ENCODE assay signal across 38 cellular contexts in the genomic region with DNA sequence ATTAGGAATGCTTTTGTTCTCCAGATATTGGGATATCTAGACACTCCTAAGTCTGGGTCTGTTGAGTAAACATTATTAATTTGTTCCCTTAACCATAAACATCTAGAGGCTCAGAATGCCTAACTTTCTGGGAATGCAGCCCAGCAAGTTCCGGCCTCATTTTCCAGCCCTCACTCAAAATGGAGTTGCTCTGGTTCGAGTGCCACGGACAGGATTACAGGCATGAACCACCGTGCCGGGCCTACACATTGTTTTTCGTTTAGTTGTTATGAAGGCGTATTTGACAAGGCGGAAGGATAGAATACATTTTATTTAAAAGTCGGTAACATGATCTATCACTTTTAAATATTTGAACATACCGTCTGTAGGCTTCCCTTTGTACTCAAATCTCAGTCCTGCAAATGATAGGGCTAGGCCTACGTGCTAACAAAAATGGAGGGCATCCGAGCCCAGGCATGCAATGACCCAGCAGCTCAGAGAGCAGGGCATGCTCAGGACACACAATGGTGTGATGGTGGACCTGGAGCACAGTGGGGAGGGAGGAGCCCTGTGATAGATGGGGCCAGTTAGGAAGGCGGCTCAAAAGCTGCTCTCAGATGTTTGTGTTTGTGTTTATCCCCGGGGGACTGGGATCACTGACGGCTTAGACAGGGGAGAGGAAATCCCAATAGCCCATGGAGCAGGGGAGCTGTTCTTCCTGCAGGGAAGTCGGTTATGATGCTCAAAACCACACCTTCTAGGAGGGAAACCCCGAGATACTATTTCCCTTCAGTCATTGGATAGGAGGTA. TPM values are rescaled to one million over a fixed set of nuclear protein-coding genes. Genes with fewer than 3 reads are reported as not detected.
"Had no signal": no experiment of that assay in that cellular context is flagged by ENCODE, and none has a peak within 500 bp of the region (broad histone marks: within the 10 kb centered on the region; RNA-seq: fewer than 3 reads in every experiment).

No MANE protein-coding gene starts in this region.

- H3K27me3 Mint-ChIP-seq: activated CD4-positive, alpha-beta memory T cell treated with anti-CD3 and anti-CD28 coated beads for 36 hours; activated CD4-positive, alpha-beta T cell treated with anti-CD3 and anti-CD28 coated beads, Interleukin-2, amount 10 ng/mL, durations not matched to agents 24 days and 14 days; activated naive CD4-positive, alpha-beta T cell treated with anti-CD3 and anti-CD28 coated beads, Interleukin-2, amount 10 ng/mL, durations not matched to agents 7 days and 5 days; progenitor cell of endocrine pancreas; stimulated activated naive CD8-positive, alpha-beta T cell treated with anti-CD3 and anti-CD28 coated beads, Interleukin-15, Interleukin-2, amounts not matched to agents 100 ng/mL and 50 ng/mL, for 24 hours; type B pancreatic cell had no signal

- H3K4me3 ChIP-seq: esophagus squamous epithelium, heart right ventricle, left lung, lower lobe of right lung, mucosa of descending colon, sigmoid colon, thoracic aorta, uterus had no signal

- H3K27me3 ChIP-seq: esophagus squamous epithelium, heart right ventricle, left lung, neutrophil, sigmoid colon, uterus had no signal

- H3K27ac Mint-ChIP-seq: activated CD4-positive, alpha-beta memory T cell treated with anti-CD3 and anti-CD28 coated beads for 36 hours; activated CD4-positive, alpha-beta T cell treated with anti-CD3 and anti-CD28 coated beads, Interleukin-2, amount 10 ng/mL, durations not matched to agents 24 days and 14 days; activated naive CD4-positive, alpha-beta T cell treated with anti-CD3 and anti-CD28 coated beads, Interleukin-2, amount 10 ng/mL, durations not matched to agents 7 days and 5 days; activated naive CD8-positive, alpha-beta T cell treated with anti-CD3 and anti-CD28 coated beads, Interleukin-2, amount 50 U/mL, for 24 hours; activated T-helper 1 cell treated with anti-CD3 and anti-CD28 coated beads, Interleukin-12 subunit alpha, Interleukin-12 subunit beta, Interleukin-2, Interleukin-4 antibody, amounts not matched to agents 30 ng/mL and 10 ng/mL and 1 ng/mL, durations not matched to agents 14 hours and 24 hours and 36 hours; nephron; progenitor cell of endocrine pancreas; stimulated activated effector memory CD8-positive, alpha-beta T cell treated with anti-CD3 and anti-CD28 coated beads, Interleukin-12 subunit alpha, Interleukin-12 subunit beta, amount 100 ng/mL, for 72 hours; stimulated activated naive CD8-positive, alpha-beta T cell treated with anti-CD3 and anti-CD28 coated beads, Interleukin-15, Interleukin-2, amounts not matched to agents 100 ng/mL and 50 ng/mL, for 24 hours; type B pancreatic cell had no signal

- ATAC-seq: activated CD4-positive, CD25-positive, alpha-beta regulatory T cell treated with anti-CD3 and anti-CD28 coated beads, Interleukin-2, amount 50 U/mL, for 24 hours; activated naive CD8-positive, alpha-beta T cell treated with anti-CD3 and anti-CD28 coated beads, Interleukin-2, amount 50 U/mL, for 24 hours; heart right ventricle; left lung; lower lobe of right lung; mucosa of descending colon; stimulated activated effector memory CD8-positive, alpha-beta T cell treated with anti-CD3 and anti-CD28 coated beads, Interleukin-12 subunit alpha, Interleukin-12 subunit beta, amount 100 ng/mL, for 72 hours had no signal

- H3K36me3 Mint-ChIP-seq: activated CD4-positive, alpha-beta memory T cell treated with anti-CD3 and anti-CD28 coated beads for 36 hours; activated naive CD4-positive, alpha-beta T cell treated with anti-CD3 and anti-CD28 coated beads, Interleukin-2, amount 10 ng/mL, durations not matched to agents 7 days and 5 days; stimulated activated effector memory CD8-positive, alpha-beta T cell treated with anti-CD3 and anti-CD28 coated beads, Interleukin-12 subunit alpha, Interleukin-12 subunit beta, amount 100 ng/mL, for 72 hours; type B pancreatic cell had no signal

- H3K9me3 Mint-ChIP-seq: activated CD4-positive, alpha-beta memory T cell treated with anti-CD3 and anti-CD28 coated beads for 36 hours; activated CD4-positive, alpha-beta T cell treated with anti-CD3 and anti-CD28 coated beads, Interleukin-2, amount 10 ng/mL, durations not matched to agents 24 days and 14 days; activated naive CD4-positive, alpha-beta T cell treated with anti-CD3 and anti-CD28 coated beads, Interleukin-2, amount 10 ng/mL, durations not matched to agents 7 days and 5 days; activated naive CD8-positive, alpha-beta T cell treated with anti-CD3 and anti-CD28 coated beads, Interleukin-2, amount 50 U/mL, for 24 hours; activated T-helper 1 cell treated with anti-CD3 and anti-CD28 coated beads, Interleukin-12 subunit alpha, Interleukin-12 subunit beta, Interleukin-2, Interleukin-4 antibody, amounts not matched to agents 30 ng/mL and 10 ng/mL and 1 ng/mL, durations not matched to agents 14 hours and 24 hours and 36 hours; nephron; stimulated activated effector memory CD8-positive, alpha-beta T cell treated with anti-CD3 and anti-CD28 coated beads, Interleukin-12 subunit alpha, Interleukin-12 subunit beta, amount 100 ng/mL, for 72 hours; stimulated activated naive CD8-positive, alpha-beta T cell treated with anti-CD3 and anti-CD28 coated beads, Interleukin-15, Interleukin-2, amounts not matched to agents 100 ng/mL and 50 ng/mL, for 24 hours; type B pancreatic cell had no signal

- H3K36me3 ChIP-seq: esophagus squamous epithelium, heart right ventricle, left lung, lower lobe of right lung, neutrophil, sigmoid colon, thoracic aorta, uterus had no signal

- H3K27ac ChIP-seq: epithelial cell of prostate, esophagus squamous epithelium, heart right ventricle, left lung, lower lobe of right lung, neutrophil, sigmoid colon, thoracic aorta, uterus, VCaP had no signal

- H3K4me1 Mint-ChIP-seq: activated naive CD4-positive, alpha-beta T cell treated with anti-CD3 and anti-CD28 coated beads, Interleukin-2, amount 10 ng/mL, durations not matched to agents 7 days and 5 days had no signal

- H3K4me1 ChIP-seq: lower lobe of right lung, sigmoid colon, uterus had no signal

- H3K4me3 Mint-ChIP-seq: activated CD4-positive, alpha-beta memory T cell treated with anti-CD3 and anti-CD28 coated beads for 36 hours; activated CD4-positive, alpha-beta T cell treated with anti-CD3 and anti-CD28 coated beads, Interleukin-2, amount 10 ng/mL, durations not matched to agents 24 days and 14 days; activated naive CD4-positive, alpha-beta T cell treated with anti-CD3 and anti-CD28 coated beads, Interleukin-2, amount 10 ng/mL, durations not matched to agents 7 days and 5 days; activated naive CD8-positive, alpha-beta T cell treated with anti-CD3 and anti-CD28 coated beads, Interleukin-2, amount 50 U/mL, for 24 hours; activated T-helper 1 cell treated with anti-CD3 and anti-CD28 coated beads, Interleukin-12 subunit alpha, Interleukin-12 subunit beta, Interleukin-2, Interleukin-4 antibody, amounts not matched to agents 30 ng/mL and 10 ng/mL and 1 ng/mL, durations not matched to agents 14 hours and 24 hours and 36 hours; nephron; stimulated activated effector memory CD8-positive, alpha-beta T cell treated with anti-CD3 and anti-CD28 coated beads, Interleukin-12 subunit alpha, Interleukin-12 subunit beta, amount 100 ng/mL, for 72 hours; stimulated activated naive CD8-positive, alpha-beta T cell treated with anti-CD3 and anti-CD28 coated beads, Interleukin-15, Interleukin-2, amounts not matched to agents 100 ng/mL and 50 ng/mL, for 24 hours; type B pancreatic cell had no signal

- DNase-seq: activated CD4-positive, alpha-beta memory T cell treated with anti-CD3 and anti-CD28 coated beads for 36 hours; activated CD4-positive, alpha-beta T cell treated with anti-CD3 and anti-CD28 coated beads, Interleukin-2, amount 10 ng/mL, durations not matched to agents 24 days and 14 days; activated CD8-positive, alpha-beta memory T cell treated with anti-CD3 and anti-CD28 coated beads, Interleukin-2, amount 50 U/mL, for 4 hours; activated effector memory CD4-positive, alpha-beta T cell treated with anti-CD3 and anti-CD28 coated beads, Interleukin-2, amount 50 U/mL, for 16 hours; activated naive CD4-positive, alpha-beta T cell treated with anti-CD3 and anti-CD28 coated beads, Interleukin-2, amount 10 ng/mL, durations not matched to agents 7 days and 5 days; activated naive CD8-positive, alpha-beta T cell treated with anti-CD3 and anti-CD28 coated beads, Interleukin-2, amount 50 U/mL, for 24 hours; activated T-cell treated with anti-CD3 and anti-CD28 coated beads, Interleukin-2, amount 50 U/mL, for 1 hour; amygdala; caudate nucleus; esophagus squamous epithelium; foreskin melanocyte; heart right ventricle; kidney glomerular epithelial cell; left lung; lower lobe of right lung; mesendoderm; mucosa of descending colon; sigmoid colon; small intestine; stimulated activated CD4-positive, alpha-beta T cell treated with anti-CD3 and anti-CD28 coated beads, Interleukin-4, amount 100 ng/mL, for 24 hours; uterus had no signal

RNA-seq across cellular contexts. Expression of a gene that starts 2.9 kb away (rescaled TPM):
- total RNA-seq: activated CD4-positive, alpha-beta memory T cell treated with anti-CD3 and anti-CD28 coated beads for 36 hours; activated CD4-positive, alpha-beta T cell treated with anti-CD3 and anti-CD28 coated beads, Interleukin-2, amount 10 ng/mL, durations not matched to agents 24 days and 14 days; activated CD8-positive, alpha-beta memory T cell treated with anti-CD3 and anti-CD28 coated beads for 36 hours; activated T-helper 1 cell treated with anti-CD3 and anti-CD28 coated beads, Interleukin-12 subunit alpha, Interleukin-12 subunit beta, Interleukin-2, Interleukin-4 antibody, amounts not matched to agents 30 ng/mL and 10 ng/mL and 1 ng/mL, durations not matched to agents 14 hours and 24 hours and 36 hours; esophagus squamous epithelium; glomerular endothelial cell; heart right ventricle; left lung; lower lobe of right lung; mucosa of descending colon; myocyte; osteocyte; progenitor cell of endocrine pancreas; renal cortical epithelial cell; sigmoid colon; subcutaneous adipose tissue; thoracic aorta; uterus had no signal
- polyA plus RNA-seq: heart right ventricle, sigmoid colon, small intestine had no signal

RNA-seq across cellular contexts. Expression of a gene that starts 11.6 kb away (rescaled TPM):
- total RNA-seq: activated CD4-positive, alpha-beta memory T cell treated with anti-CD3 and anti-CD28 coated beads for 36 hours; activated CD4-positive, alpha-beta T cell treated with anti-CD3 and anti-CD28 coated beads, Interleukin-2, amount 10 ng/mL, durations not matched to agents 24 days and 14 days; activated CD8-positive, alpha-beta memory T cell treated with anti-CD3 and anti-CD28 coated beads for 36 hours; activated T-helper 1 cell treated with anti-CD3 and anti-CD28 coated beads, Interleukin-12 subunit alpha, Interleukin-12 subunit beta, Interleukin-2, Interleukin-4 antibody, amounts not matched to agents 30 ng/mL and 10 ng/mL and 1 ng/mL, durations not matched to agents 14 hours and 24 hours and 36 hours; esophagus squamous epithelium; glomerular endothelial cell; heart right ventricle; left lung; lower lobe of right lung; myocyte; osteocyte; progenitor cell of endocrine pancreas; renal cortical epithelial cell; sigmoid colon; thoracic aorta; uterus had no signal
- polyA plus RNA-seq: heart right ventricle had no signal
